1 cellular context compared by ENCODE assay signal in the genomic region with DNA sequence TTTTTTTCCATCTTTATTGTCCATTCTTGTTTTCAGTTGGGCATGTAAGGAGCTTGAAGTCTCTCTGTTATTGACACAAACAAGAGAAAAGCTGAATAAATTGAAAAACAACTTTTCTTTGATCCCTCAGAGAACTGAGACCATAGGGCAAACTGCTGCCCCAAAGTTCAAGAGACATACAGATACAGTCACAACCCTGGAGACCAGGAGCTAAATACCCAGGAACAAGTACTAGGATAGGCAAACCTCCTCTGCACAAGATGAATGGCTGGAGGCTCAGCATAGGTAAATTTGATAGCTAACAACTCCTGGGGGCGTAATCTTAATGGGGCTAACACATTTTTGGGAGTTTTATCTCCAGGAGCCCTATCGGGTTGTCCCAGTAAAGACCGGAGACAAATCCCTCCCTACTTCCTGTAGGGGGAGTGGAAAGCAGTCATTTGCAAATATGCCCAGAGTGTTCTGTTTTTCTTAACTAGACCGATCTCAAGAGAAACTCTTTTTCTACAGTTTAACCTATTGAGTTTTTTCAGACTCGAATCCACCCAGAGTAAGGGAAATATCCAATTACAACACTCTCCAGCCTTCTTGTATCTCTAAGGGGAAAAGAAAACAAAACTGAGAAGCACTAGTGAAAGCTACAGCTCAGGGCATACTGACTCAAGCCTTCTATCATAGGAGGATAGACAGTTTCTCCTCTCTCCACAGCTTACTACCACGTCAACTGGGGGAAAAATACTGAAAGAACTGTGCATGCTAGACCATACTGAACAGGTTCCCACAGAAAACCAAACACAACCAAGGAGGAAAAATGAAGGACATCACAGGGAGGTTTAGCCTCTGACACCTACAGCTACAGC.
TF ChIP-seq lines count a peak whose summit lies in the region.

No MANE protein-coding gene starts in this region.

TF ChIP-seq in H1, 55 proteins besides CTCF, POLR2A, EP300 and RAD21:
- TF ChIP-seq ASH2L (IDR thresholded peaks at IDR 0.05; ENCODE audit: low read length) (no peak), PHF8 (conservative IDR thresholded peaks at IDR 0.05; ENCODE audit: low read depth, low read length) (no peak)
- TF ChIP-seq, protein P1, sequence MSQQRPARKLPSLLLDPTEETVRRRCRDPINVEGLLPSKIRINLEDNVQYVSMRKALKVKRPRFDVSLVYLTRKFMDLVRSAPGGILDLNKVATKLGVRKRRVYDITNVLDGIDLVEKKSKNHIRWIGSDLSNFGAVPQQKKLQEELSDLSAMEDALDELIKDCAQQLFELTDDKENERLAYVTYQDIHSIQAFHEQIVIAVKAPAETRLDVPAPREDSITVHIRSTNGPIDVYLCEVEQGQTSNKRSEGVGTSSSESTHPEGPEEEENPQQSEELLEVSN (IDR thresholded peaks at IDR 0.05): no peak
